In genomic region chr5:89729623-89730390, GRCh38 we compare ENCODE assay signal across 12 cellular contexts.
DNase-seq lines count a peak whose midpoint lies in the region; ATAC-seq, FAIRE-seq and TF ChIP-seq lines count a peak whose summit lies in the region.
"Had no signal": no experiment of that assay in that cellular context is flagged by ENCODE, and none has a peak within 500 bp of the region (broad histone marks: within the 10 kb centered on the region; RNA-seq: fewer than 3 reads in every experiment).

No MANE protein-coding gene starts in this region.

- no peaks in the 10 kb centered on the region for H3K9me3 ChIP-seq in breast epithelium
- no peaks in the 10 kb centered on the region for H3K9me3 ChIP-seq in esophagus muscularis mucosa
- H3K9me3 ChIP-seq: BLaER1 treated with 17β-estradiol and CSF1 and Interleukin-3, amounts not matched to agents 10 nM and 100 nM; suprapubic skin had no signal

- FAIRE-seq in urothelium cell line (lab: Jason Lieb, UNC), result no peak

- BruUV-seq in MCF 10A (replicated peaks; lab: Mats Ljungman, UMichigan), result no TSS peak

- TF ChIP-seq POLR2A in breast epithelium (IDR thresholded peaks at IDR 0.05) (no peak), esophagus muscularis mucosa (IDR thresholded peaks at IDR 0.05; ENCODE audit: low read depth) (no peak)

- H3K27me3 Mint-ChIP-seq in MCF 10A (ENCODE audit: insufficient read depth, unreplicated experiment), result no peaks in the 10 kb centered on the region
- H3K27me3 Mint-ChIP-seq: activated naive CD4-positive, alpha-beta T cell treated with anti-CD3 and anti-CD28 coated beads, Interleukin-2, amount 50 U/mL, for 24 hours had no signal

- CTCF ChIA-PET in MCF 10A (lab: Yijun Ruan, JAX), result interaction anchor here (0.6 to 1.9 kb wide), 16 partner anchors 13 to 1039 kb away, joined by 3 to 13 read pairs (median 3); no protein-coding TSS in a partner anchor

- no peak for ATAC-seq in HG02973 (IDR thresholded peaks at IDR 0.05; ENCODE audit: unreplicated experiment)

- no peak overlapping the region for H3K27ac Mint-ChIP-seq in MCF 10A (ENCODE audit: low read depth, unreplicated experiment)
- H3K27ac Mint-ChIP-seq: activated naive CD4-positive, alpha-beta T cell treated with anti-CD3 and anti-CD28 coated beads, Interleukin-2, amount 50 U/mL, for 24 hours had no signal

- peaks cover 12% of the 10 kb centered on the region for H3K4me1 Mint-ChIP-seq in MCF 10A (ENCODE audit: insufficient read depth, unreplicated experiment)
- H3K4me1 Mint-ChIP-seq: activated naive CD4-positive, alpha-beta T cell treated with anti-CD3 and anti-CD28 coated beads, Interleukin-2, amount 50 U/mL, for 24 hours had no signal

- H3K36me3 ChIP-seq in breast epithelium, result no peaks in the 10 kb centered on the region
- no peaks in the 10 kb centered on the region for H3K36me3 ChIP-seq in esophagus muscularis mucosa
- H3K36me3 ChIP-seq: BLaER1 treated with 17β-estradiol and CSF1 and Interleukin-3, amounts not matched to agents 10 nM and 100 nM; suprapubic skin had no signal

- POLR2A ChIA-PET in MCF 10A (lab: Yijun Ruan, JAX), result interaction anchor here (1.2 kb wide), 1 partner anchor 146 kb away, joined by 4 read pairs; no protein-coding TSS in a partner anchor

- H3K4me3 Mint-ChIP-seq in MCF 10A (ENCODE audit: unreplicated experiment), result no peak overlapping the region
- H3K4me3 Mint-ChIP-seq: activated naive CD4-positive, alpha-beta T cell treated with anti-CD3 and anti-CD28 coated beads, Interleukin-2, amount 50 U/mL, for 24 hours had no signal

- TF ChIP-seq CTCF in MCF 10A (IDR thresholded peaks at IDR 0.05; ENCODE audit: unreplicated experiment), result peak; percentile 22
- TF ChIP-seq CTCF in breast epithelium (IDR thresholded peaks at IDR 0.05), result no peak
- peak; percentile 46 for TF ChIP-seq CTCF in choroid plexus epithelial cell (conservative IDR thresholded peaks at IDR 0.05; ENCODE audit: low read depth, low read length)
- TF ChIP-seq CTCF in esophagus muscularis mucosa (IDR thresholded peaks at IDR 0.05), result no peak

- no peaks in the 10 kb centered on the region for H3K27me3 ChIP-seq in breast epithelium
- H3K27me3 ChIP-seq in esophagus muscularis mucosa, result no peaks in the 10 kb centered on the region
- H3K27me3 ChIP-seq: BLaER1 treated with 17β-estradiol and CSF1 and Interleukin-3, amounts not matched to agents 10 nM and 100 nM; suprapubic skin had no signal

- 79% methylated on average over 2 of the region's 2 CpGs for WGBS in esophagus muscularis mucosa

- H3K9me3 Mint-ChIP-seq in MCF 10A (ENCODE audit: unreplicated experiment), result no peaks in the 10 kb centered on the region
- H3K9me3 Mint-ChIP-seq: activated naive CD4-positive, alpha-beta T cell treated with anti-CD3 and anti-CD28 coated beads, Interleukin-2, amount 50 U/mL, for 24 hours had no signal

- intact Hi-C loops in MCF 10A (cut with micrococcal nuclease), result loop anchor here (1.0 to 10.0 kb wide), 4 partner anchors 455 to 1001 kb away; no protein-coding TSS in a partner anchor
- intact Hi-C loops in breast epithelium (cut with DNase I; ENCODE audit: low total_unique reads), result no loop called here
- intact Hi-C loops in esophagus muscularis mucosa (cut with DNase I), result no loop called here

- DNase-seq in MCF 10A (ENCODE audit: unreplicated experiment) (peak; percentile 8), breast epithelium (ENCODE audit: low spot score in 2 of 2) (no peak), M059J (ENCODE audit: low read depth) (peak; percentile 7), choroid plexus epithelial cell (ENCODE audit: low read depth) (peak; percentile 40), urothelium cell line (ENCODE audit: low spot score) (peak; percentile 3), CD1c-positive myeloid dendritic cell (ENCODE audit: extremely low spot score) (no peak), esophagus muscularis mucosa (ENCODE audit: extremely low spot score) (no peak)
- DNase-seq: glutamatergic neuron had no signal

- no peaks in the 10 kb centered on the region for H3K4me1 ChIP-seq in breast epithelium
- H3K4me1 ChIP-seq in esophagus muscularis mucosa, result peaks cover 7 to 25% (median 19%) of the 10 kb centered on the region in 4 donors

- H3K36me3 Mint-ChIP-seq in MCF 10A (ENCODE audit: insufficient read depth, unreplicated experiment), result no peaks in the 10 kb centered on the region
- H3K36me3 Mint-ChIP-seq: activated naive CD4-positive, alpha-beta T cell treated with anti-CD3 and anti-CD28 coated beads, Interleukin-2, amount 50 U/mL, for 24 hours had no signal

- H3K4me3 ChIP-seq in breast epithelium (no peak overlapping the region), choroid plexus epithelial cell (ENCODE audit: low read depth, low read length) (no peak overlapping the region), esophagus muscularis mucosa (no peak overlapping the region)
- H3K4me3 ChIP-seq: BLaER1 treated with 17β-estradiol and CSF1 and Interleukin-3, amounts not matched to agents 10 nM and 100 nM; suprapubic skin had no signal

- no peak overlapping the region for H3K27ac ChIP-seq in breast epithelium
- H3K27ac ChIP-seq in esophagus muscularis mucosa (replicated peaks in 1 of 4), result no peak overlapping the region
- H3K27ac ChIP-seq: BLaER1 treated with 17β-estradiol and CSF1 and Interleukin-3, amounts not matched to agents 10 nM and 100 nM; suprapubic skin had no signal

- TF ChIP-seq EP300 in esophagus muscularis mucosa (IDR thresholded peaks at IDR 0.05), result no peak

Comparison
In these comparisons a context has a peak if more than half of its experiments do, and no peak if none do; other contexts are left out.
1. DNase-seq: peak in MCF 10A (single experiment), M059J (single experiment), choroid plexus epithelial cell (single experiment) and urothelium cell line (single experiment); none in breast epithelium (0 of 2), CD1c-positive myeloid dendritic cell (single experiment) and esophagus muscularis mucosa (single experiment).
2. CTCF ChIP-seq: peak in MCF 10A (single experiment) and choroid plexus epithelial cell (single experiment); none in breast epithelium (0 of 3) and esophagus muscularis mucosa (0 of 3).